Comparison of ENCODE assay signal across 10 cellular contexts in the genomic region with DNA sequence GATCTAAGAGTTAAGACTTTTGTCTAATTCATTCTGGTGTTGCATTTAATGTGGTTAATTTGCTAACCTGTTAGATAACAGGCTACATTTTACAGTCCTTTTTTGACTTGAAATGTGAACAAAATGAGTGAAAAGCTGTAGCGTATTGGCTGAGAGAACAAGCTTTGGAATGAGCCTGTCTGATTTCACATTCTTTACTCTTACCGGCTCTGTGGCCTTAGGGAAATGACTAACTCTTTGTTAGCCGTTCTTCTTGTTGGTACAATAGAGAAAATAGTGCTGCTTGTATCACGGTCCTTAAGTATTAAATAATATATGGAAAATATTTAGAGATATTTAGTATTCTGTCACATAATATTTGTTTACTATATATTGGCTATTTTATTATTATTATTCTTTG. TPM values are rescaled to one million over a fixed set of nuclear protein-coding genes. Genes with fewer than 3 reads are reported as not detected.
DNase-seq lines count a peak whose midpoint lies in the region; ATAC-seq, FAIRE-seq and TF ChIP-seq lines count a peak whose summit lies in the region.
"Had no signal": no experiment of that assay in that cellular context is flagged by ENCODE, and none has a peak within 500 bp of the region (broad histone marks: within the 10 kb centered on the region; RNA-seq: fewer than 3 reads in every experiment).

No MANE protein-coding gene starts in this region.

- ATAC-seq in HG02610 (IDR thresholded peaks at IDR 0.05; ENCODE audit: unreplicated experiment), result no peak
- ATAC-seq in GM19467 (IDR thresholded peaks at IDR 0.05; ENCODE audit: unreplicated experiment), result no peak

- H3K9ac ChIP-seq in astrocyte (ENCODE audit: low read length), result peak overlapping the region; percentile 62

- FAIRE-seq in astrocyte (lab: Jason Lieb, UNC), result peak; percentile 5
- FAIRE-seq: islet of Langerhans had no signal

- H3K9me3 ChIP-seq in HEK293 (ENCODE audit: control insufficient read depth, insufficient read depth, low read depth, low read length) (no peaks in the 10 kb centered on the region), astrocyte (ENCODE audit: insufficient read depth, low read depth, low read length) (no peaks in the 10 kb centered on the region)

- H3K4me3 Mint-ChIP-seq in astrocyte (ENCODE audit: unreplicated experiment), result peak overlapping the region; percentile 100

- CTCF ChIA-PET in HEK293 (lab: Yijun Ruan, JAX), result no interaction called here

- TF ChIP-seq CTCF in HEK293 (tag by site-specific recombination; IDR thresholded peaks at IDR 0.05) (no peak), astrocyte (IDR thresholded peaks at IDR 0.05; ENCODE audit: insufficient read depth, low read depth, low read length) (no peak)

- H3K4me1 Mint-ChIP-seq in astrocyte (ENCODE audit: low read depth, unreplicated experiment), result peaks cover 5% of the 10 kb centered on the region

- H3K27ac ChIP-seq in HEK293 (ENCODE audit: extremely low read depth, low read depth, low read length), result no peak overlapping the region
- H3K27ac ChIP-seq in astrocyte (ENCODE audit: low read depth, low read length), result peak overlapping the region; percentile 87

- H4K20me1 ChIP-seq in astrocyte (ENCODE audit: insufficient read depth, low read length), result peaks cover 14% of the 10 kb centered on the region

- peaks cover 4% of the 10 kb centered on the region for H3K27me3 ChIP-seq in astrocyte (ENCODE audit: insufficient read depth, low read length)

- H3K79me2 ChIP-seq in astrocyte (ENCODE audit: insufficient read depth, low read length), result peaks cover 68% of the 10 kb centered on the region

- peak overlapping the region; percentile 27 for H3K27ac Mint-ChIP-seq in astrocyte (ENCODE audit: unreplicated experiment)

- POLR2A ChIA-PET in HEK293 (lab: Yijun Ruan, JAX), result interaction anchor here (2.8 kb wide), 1 partner anchor 13 kb away, joined by 14 read pairs; a partner anchor contains a TSS

- DNase-seq in AG08396 (ENCODE audit: low spot score) (peak; percentile 36), astrocyte (ENCODE audit: low read depth) (peak; percentile 81), lung microvascular endothelial cell (ENCODE audit: low read depth in 2 of 2) (peak; percentile 64 to 84)
- DNase-seq in stimulated activated naive CD4-positive, alpha-beta T cell treated with Interleukin-2 at 50 U/mL for 16 hours (lab: John Stamatoyannopoulos, UW), result no peak
- no peak for DNase-seq in effector CD8-positive, alpha-beta T cell (lab: John Stamatoyannopoulos, UW)
- DNase-seq: activated T-cell treated with anti-CD3 and anti-CD28 coated beads, Interleukin-2, amount 50 U/mL, for 48 hours had no signal

- H2AFZ ChIP-seq in astrocyte (ENCODE audit: low read depth, low read length), result no peak overlapping the region

- no peaks in the 10 kb centered on the region for H3K27me3 Mint-ChIP-seq in astrocyte (ENCODE audit: low read depth, unreplicated experiment)

- H3K4me2 ChIP-seq in astrocyte (ENCODE audit: low read length), result peak overlapping the region; percentile 86

- no peaks in the 10 kb centered on the region for H3K4me1 ChIP-seq in HEK293 (ENCODE audit: control insufficient read depth, insufficient read depth, low read length)
- peaks cover 11% of the 10 kb centered on the region for H3K4me1 ChIP-seq in astrocyte (ENCODE audit: insufficient read depth, low read length)

- H3K36me3 ChIP-seq in HEK293 (ENCODE audit: control insufficient read depth in 2 of 2, insufficient read depth in 1 of 2, low read length in 2 of 2) (no peaks in the 10 kb centered on the region; a peak in 1 of 3 replicates), astrocyte (ENCODE audit: insufficient read depth, low read length) (no peaks in the 10 kb centered on the region)

- H3K4me3 ChIP-seq in HEK293 (ENCODE audit: low read depth, low read length) (peak overlapping the region; percentile 71), astrocyte (ENCODE audit: insufficient read depth, low read depth, low read length) (peak overlapping the region; percentile 99)

- no peaks in the 10 kb centered on the region for H3K36me3 Mint-ChIP-seq in astrocyte (ENCODE audit: low read depth, unreplicated experiment)

- H3K9me3 Mint-ChIP-seq in astrocyte (ENCODE audit: unreplicated experiment), result no peaks in the 10 kb centered on the region

TF ChIP-seq in HEK293, 187 proteins besides CTCF, POLR2A, EP300 and RAD21:
- TF ChIP-seq ZNF10 (tag by site-specific recombination; IDR thresholded peaks at IDR 0.05) (no peak), ZNF202 (tag by site-specific recombination; IDR thresholded peaks at IDR 0.05; ENCODE audit: borderline replicate concordance) (no peak), ZNF776 (tag by site-specific recombination; IDR thresholded peaks at IDR 0.05; ENCODE audit: borderline replicate concordance) (no peak), ZNF335 (tag by site-specific recombination; conservative IDR thresholded peaks at IDR 0.05) (peak; percentile 40; the same call in 1 of the 2 replicates), WT1 (tag by site-specific recombination; IDR thresholded peaks at IDR 0.05) (no peak), ZNF350 (tag by site-specific recombination; IDR thresholded peaks at IDR 0.05) (no peak), PRDM1 (tag by site-specific recombination; IDR thresholded peaks at IDR 0.05) (no peak), ZNF510 (tag by site-specific recombination; IDR thresholded peaks at IDR 0.05; ENCODE audit: insufficient replicate concordance) (no peak)
- TF ChIP-seq, protein P1, sequence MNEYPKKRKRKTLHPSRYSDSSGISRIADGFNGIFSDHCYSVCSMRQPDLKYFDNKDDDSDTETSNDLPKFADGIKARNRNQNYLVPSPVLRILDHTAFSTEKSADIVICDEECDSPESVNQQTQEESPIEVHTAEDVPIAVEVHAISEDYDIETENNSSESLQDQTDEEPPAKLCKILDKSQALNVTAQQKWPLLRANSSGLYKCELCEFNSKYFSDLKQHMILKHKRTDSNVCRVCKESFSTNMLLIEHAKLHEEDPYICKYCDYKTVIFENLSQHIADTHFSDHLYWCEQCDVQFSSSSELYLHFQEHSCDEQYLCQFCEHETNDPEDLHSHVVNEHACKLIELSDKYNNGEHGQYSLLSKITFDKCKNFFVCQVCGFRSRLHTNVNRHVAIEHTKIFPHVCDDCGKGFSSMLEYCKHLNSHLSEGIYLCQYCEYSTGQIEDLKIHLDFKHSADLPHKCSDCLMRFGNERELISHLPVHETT (tag by site-specific recombination; IDR thresholded peaks at IDR 0.05), result no peak

RNA-seq across cellular contexts. Expression of a gene that starts 1.9 kb away (rescaled TPM):
- total RNA-seq in astrocyte (36.0 and 46.9 TPM in 2 replicates), lung microvascular endothelial cell (23.0 and 26.8 TPM in 2 replicates)

RNA-seq across cellular contexts. Expression of a gene that starts 12.3 kb away (rescaled TPM):
- total RNA-seq in astrocyte (11.2 and 14.0 TPM in 2 replicates), lung microvascular endothelial cell (0.20 and 0.87 TPM in 2 replicates)

Comparison
In these comparisons a context has a peak if more than half of its experiments do, and no peak if none do; other contexts are left out.
1. DNase-seq: peak in AG08396 (single experiment), astrocyte (single experiment) and lung microvascular endothelial cell (2 of 2); none in stimulated activated naive CD4-positive, alpha-beta T cell treated with Interleukin-2 at 50 U/mL for 16 hours (single experiment) and effector CD8-positive, alpha-beta T cell (single experiment).